In the genomic region with DNA sequence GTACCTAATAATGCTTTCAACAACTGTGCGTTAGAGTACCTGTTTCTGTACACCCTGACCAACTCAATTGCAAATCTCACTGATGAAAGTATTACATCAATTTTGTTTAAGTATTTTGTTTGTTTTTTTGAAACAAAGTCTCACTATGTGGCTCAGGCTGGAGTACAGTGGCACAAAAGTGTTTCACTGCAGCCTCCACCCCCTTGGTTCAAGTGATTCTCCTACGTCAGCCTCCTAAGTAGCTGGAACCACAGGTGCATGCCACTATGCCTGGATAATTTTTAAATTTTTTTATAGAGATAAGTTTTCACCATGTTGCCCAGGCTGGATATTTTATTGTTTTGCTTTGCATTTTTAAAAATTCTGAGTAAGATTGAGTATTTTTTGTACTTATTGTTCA, we compare ENCODE assay signal across 18 cellular contexts. TPM values are rescaled to one million over a fixed set of nuclear protein-coding genes. Genes with fewer than 3 reads are reported as not detected.
A peak's percentile ranks its signal among the peaks of the same experiment; 100 is the strongest.
DNase-seq lines count a peak whose midpoint lies in the region; ATAC-seq and TF ChIP-seq lines count a peak whose summit lies in the region.
"Had no signal": no experiment of that assay in that cellular context is flagged by ENCODE, and none has a peak within 500 bp of the region (broad histone marks: within the 10 kb centered on the region; RNA-seq: fewer than 3 reads in every experiment).

No MANE protein-coding gene starts in this region.

- intact Hi-C loops in left lung (cut with DNase I): no loop called here

- no peaks in the 10 kb centered on the region for H3K27me3 Mint-ChIP-seq in neural progenitor cell (ENCODE audit: insufficient read depth, low read depth)
- H3K27me3 Mint-ChIP-seq: CD4-positive, alpha-beta memory T cell had no signal

- no peaks in the 10 kb centered on the region for H4K20me1 ChIP-seq in neural progenitor cell (ENCODE audit: low read depth)
- H4K20me1 ChIP-seq: BLaER1 had no signal

- no peaks in the 10 kb centered on the region for H3K27me3 ChIP-seq in SJCRH30
- H3K27me3 ChIP-seq in left lung: no peaks in the 10 kb centered on the region
- no peaks in the 10 kb centered on the region for H3K27me3 ChIP-seq in skeletal muscle satellite cell (ENCODE audit: control insufficient read depth, insufficient read depth, low read length)
- no peaks in the 10 kb centered on the region for H3K27me3 ChIP-seq in neural progenitor cell
- H3K27me3 ChIP-seq: BLaER1, SJSA1 had no signal

- H3F3A ChIP-seq in neural progenitor cell (ENCODE audit: low read depth): no peaks in the 10 kb centered on the region

- peak overlapping the region; percentile 53 for H3K4me2 ChIP-seq in skeletal muscle satellite cell (ENCODE audit: low read length)
- no peak overlapping the region for H3K4me2 ChIP-seq in neural progenitor cell
- H3K4me2 ChIP-seq: BLaER1 had no signal

- peak overlapping the region; percentile 2 for H3K9ac ChIP-seq in skeletal muscle satellite cell (ENCODE audit: low read depth, low read length)
- no peak overlapping the region for H3K9ac ChIP-seq in neural progenitor cell
- H3K9ac ChIP-seq: BLaER1 had no signal

- H2AFZ ChIP-seq in neural progenitor cell (replicated peaks): no peak overlapping the region

- H3K4me3 ChIP-seq in SJCRH30: no peak overlapping the region
- H3K4me3 ChIP-seq in left lung: no peak overlapping the region
- no peak overlapping the region for H3K4me3 ChIP-seq in skeletal muscle satellite cell (ENCODE audit: low read length)
- H3K4me3 ChIP-seq in neural progenitor cell: no peak overlapping the region
- H3K4me3 ChIP-seq: BLaER1, SJSA1 had no signal

- DNase-seq in Daoy (ENCODE audit: low read depth): peak; percentile 20
- no peak for DNase-seq in SJCRH30
- DNase-seq in left lung: no peak
- DNase-seq in neural progenitor cell (ENCODE audit: low spot score): no peak
- no peak for DNase-seq in SIG-M5 (lab: John Stamatoyannopoulos, UW)
- DNase-seq in stimulated activated CD4-positive, alpha-beta T cell treated with anti-CD3 and anti-CD28 coated beads, Interleukin-4, amount 100 ng/mL, for 1 hour: no peak
- no peak for DNase-seq in HK-2 (ENCODE audit: unreplicated experiment)
- DNase-seq: CD4-positive, alpha-beta memory T cell; H7; NCI-H1417 treated with DMSO at 0.1 percent for 48 hours; NCI-H187 treated with DMSO at 0.1 percent for 48 hours; NCI-H524; NCI-H82 had no signal

- no peak overlapping the region for H3K4me3 Mint-ChIP-seq in neural progenitor cell
- H3K4me3 Mint-ChIP-seq: CD4-positive, alpha-beta memory T cell had no signal

- TF ChIP-seq CTCF in left lung (IDR thresholded peaks at IDR 0.05) (no peak), neural progenitor cell (IDR thresholded peaks at IDR 0.05) (no peak)

- no peak overlapping the region for H3K27ac Mint-ChIP-seq in neural progenitor cell
- H3K27ac Mint-ChIP-seq: CD4-positive, alpha-beta memory T cell had no signal

- H3K4me1 ChIP-seq in SJCRH30 (no peaks in the 10 kb centered on the region; the same call in 1 of the 2 replicates), left lung (no peaks in the 10 kb centered on the region), skeletal muscle satellite cell (ENCODE audit: control insufficient read depth, insufficient read depth, low read length) (peaks cover 26% of the 10 kb centered on the region), neural progenitor cell (no peaks in the 10 kb centered on the region)

- H3K9me3 ChIP-seq in SJCRH30 (replicated peaks): no peaks in the 10 kb centered on the region
- H3K9me3 ChIP-seq in left lung: no peaks in the 10 kb centered on the region
- no peaks in the 10 kb centered on the region for H3K9me3 ChIP-seq in skeletal muscle satellite cell (replicated peaks; ENCODE audit: low read length)
- H3K9me3 ChIP-seq in neural progenitor cell (ENCODE audit: low read depth): no peaks in the 10 kb centered on the region
- H3K9me3 ChIP-seq: BLaER1, SJSA1 had no signal

- ATAC-seq in left lung: peak; percentile 23

- H3K36me3 ChIP-seq in SJCRH30 (no peaks in the 10 kb centered on the region), left lung (no peaks in the 10 kb centered on the region), skeletal muscle satellite cell (ENCODE audit: insufficient read depth, low read length) (no peaks in the 10 kb centered on the region), neural progenitor cell (no peaks in the 10 kb centered on the region)
- H3K36me3 ChIP-seq: SJSA1 had no signal

- H3K27ac ChIP-seq in SJCRH30 (peak overlapping the region; percentile 75), left lung (no peak overlapping the region), neural progenitor cell (no peak overlapping the region)
- H3K27ac ChIP-seq: BLaER1, HL-60 had no signal

- H3K4me1 Mint-ChIP-seq in neural progenitor cell: no peaks in the 10 kb centered on the region

- H3K9me3 Mint-ChIP-seq in neural progenitor cell: no peaks in the 10 kb centered on the region
- H3K9me3 Mint-ChIP-seq: CD4-positive, alpha-beta memory T cell had no signal

- H3K79me2 ChIP-seq in neural progenitor cell (ENCODE audit: low read depth): no peaks in the 10 kb centered on the region

- peaks cover 6% of the 10 kb centered on the region for H3K36me3 Mint-ChIP-seq in neural progenitor cell

RNA-seq across cellular contexts. Expression of a gene that starts 46.7 kb away (rescaled TPM):
- 77.3 and 173 TPM in 2 replicates for total RNA-seq in Daoy (2014; rRNA removed; shearing (Covaris generic))
- 30.3 and 34.2 TPM in 2 replicates for total RNA-seq in SJCRH30 (2014; rRNA removed; shearing (Covaris generic))
- total RNA-seq in left lung (10 to 100 TPM; 10.1 to 13.5 TPM), neural progenitor cell (ENCODE audit: low replicate concordance) (93.5 and 159 TPM in 2 replicates)
- 20.5 and 24.6 TPM in 2 replicates for total RNA-seq in skeletal muscle satellite cell (2012; rRNA removed)

RNA-seq across cellular contexts. Expression of a gene that starts 58.0 kb away (rescaled TPM):
- not detected in 2 replicates for total RNA-seq in Daoy (2014; rRNA removed; shearing (Covaris generic))
- total RNA-seq in SJCRH30 (2014; rRNA removed; shearing (Covaris generic)): 0.10 TPM in 1 of 2 replicates, not detected in the other
- total RNA-seq in left lung: 100 to 1,000 TPM; 255 to 394 TPM
- total RNA-seq in skeletal muscle satellite cell (2012; rRNA removed): not detected in 2 replicates
- total RNA-seq in neural progenitor cell (ENCODE audit: low replicate concordance): 0.68 TPM in 1 of 2 replicates, not detected in the other
- total RNA-seq: H7, MCF 10A, SJSA1 had no signal

Comparison
In these comparisons a context has a peak if more than half of its experiments do, and no peak if none do; other contexts are left out.
1. RNA of a gene that starts 58.0 kb away (total RNA-seq): 255 to 394 TPM in left lung; not detected in Daoy, 0.10 TPM in SJCRH30 and 0.68 TPM in neural progenitor cell; every median in the first group is over 100 times any median in the second.